ENCODE assay signal across 1 cellular context in the genomic region with DNA sequence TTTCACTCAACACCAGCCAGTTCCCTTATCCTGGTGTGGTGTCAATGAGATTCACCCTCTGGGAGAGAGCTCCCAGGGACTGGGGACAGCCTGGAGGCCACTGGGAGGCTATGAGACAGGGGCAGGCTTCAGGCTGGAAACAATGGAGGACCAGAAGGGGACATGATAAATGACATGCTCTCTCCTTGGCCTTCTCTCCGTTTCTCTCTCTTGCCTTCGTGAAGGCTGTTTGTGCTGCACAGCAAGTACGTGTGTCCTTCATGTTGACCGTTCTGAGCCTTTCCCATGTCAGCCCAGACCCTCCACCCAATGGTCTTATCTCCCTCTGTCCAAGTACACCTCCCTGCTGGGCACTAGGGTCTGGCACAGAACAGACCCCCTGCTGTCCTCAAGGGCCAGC.
A peak's percentile ranks its signal among the peaks of the same experiment; 100 is the strongest.
TF ChIP-seq lines count a peak whose summit lies in the region.

No MANE protein-coding gene starts in this region.

TF ChIP-seq in HepG2, 621 proteins besides CTCF, POLR2A, EP300 and RAD21:
- TF ChIP-seq, protein P1, sequence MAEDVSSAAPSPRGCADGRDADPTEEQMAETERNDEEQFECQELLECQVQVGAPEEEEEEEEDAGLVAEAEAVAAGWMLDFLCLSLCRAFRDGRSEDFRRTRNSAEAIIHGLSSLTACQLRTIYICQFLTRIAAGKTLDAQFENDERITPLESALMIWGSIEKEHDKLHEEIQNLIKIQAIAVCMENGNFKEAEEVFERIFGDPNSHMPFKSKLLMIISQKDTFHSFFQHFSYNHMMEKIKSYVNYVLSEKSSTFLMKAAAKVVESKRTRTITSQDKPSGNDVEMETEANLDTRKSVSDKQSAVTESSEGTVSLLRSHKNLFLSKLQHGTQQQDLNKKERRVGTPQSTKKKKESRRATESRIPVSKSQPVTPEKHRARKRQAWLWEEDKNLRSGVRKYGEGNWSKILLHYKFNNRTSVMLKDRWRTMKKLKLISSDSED (CRISPR knock-in tag; IDR thresholded peaks at IDR 0.05) = no peak
- TF ChIP-seq, protein P2, sequence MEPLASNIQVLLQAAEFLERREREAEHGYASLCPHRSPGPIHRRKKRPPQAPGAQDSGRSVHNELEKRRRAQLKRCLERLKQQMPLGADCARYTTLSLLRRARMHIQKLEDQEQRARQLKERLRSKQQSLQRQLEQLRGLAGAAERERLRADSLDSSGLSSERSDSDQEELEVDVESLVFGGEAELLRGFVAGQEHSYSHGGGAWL (CRISPR knock-in tag; IDR thresholded peaks at IDR 0.05) = no peak
- no peak for TF ChIP-seq SIN3A (IDR thresholded peaks at IDR 0.05; ENCODE audit: borderline replicate concordance, low read depth, low read length)
- TF ChIP-seq, protein P3, sequence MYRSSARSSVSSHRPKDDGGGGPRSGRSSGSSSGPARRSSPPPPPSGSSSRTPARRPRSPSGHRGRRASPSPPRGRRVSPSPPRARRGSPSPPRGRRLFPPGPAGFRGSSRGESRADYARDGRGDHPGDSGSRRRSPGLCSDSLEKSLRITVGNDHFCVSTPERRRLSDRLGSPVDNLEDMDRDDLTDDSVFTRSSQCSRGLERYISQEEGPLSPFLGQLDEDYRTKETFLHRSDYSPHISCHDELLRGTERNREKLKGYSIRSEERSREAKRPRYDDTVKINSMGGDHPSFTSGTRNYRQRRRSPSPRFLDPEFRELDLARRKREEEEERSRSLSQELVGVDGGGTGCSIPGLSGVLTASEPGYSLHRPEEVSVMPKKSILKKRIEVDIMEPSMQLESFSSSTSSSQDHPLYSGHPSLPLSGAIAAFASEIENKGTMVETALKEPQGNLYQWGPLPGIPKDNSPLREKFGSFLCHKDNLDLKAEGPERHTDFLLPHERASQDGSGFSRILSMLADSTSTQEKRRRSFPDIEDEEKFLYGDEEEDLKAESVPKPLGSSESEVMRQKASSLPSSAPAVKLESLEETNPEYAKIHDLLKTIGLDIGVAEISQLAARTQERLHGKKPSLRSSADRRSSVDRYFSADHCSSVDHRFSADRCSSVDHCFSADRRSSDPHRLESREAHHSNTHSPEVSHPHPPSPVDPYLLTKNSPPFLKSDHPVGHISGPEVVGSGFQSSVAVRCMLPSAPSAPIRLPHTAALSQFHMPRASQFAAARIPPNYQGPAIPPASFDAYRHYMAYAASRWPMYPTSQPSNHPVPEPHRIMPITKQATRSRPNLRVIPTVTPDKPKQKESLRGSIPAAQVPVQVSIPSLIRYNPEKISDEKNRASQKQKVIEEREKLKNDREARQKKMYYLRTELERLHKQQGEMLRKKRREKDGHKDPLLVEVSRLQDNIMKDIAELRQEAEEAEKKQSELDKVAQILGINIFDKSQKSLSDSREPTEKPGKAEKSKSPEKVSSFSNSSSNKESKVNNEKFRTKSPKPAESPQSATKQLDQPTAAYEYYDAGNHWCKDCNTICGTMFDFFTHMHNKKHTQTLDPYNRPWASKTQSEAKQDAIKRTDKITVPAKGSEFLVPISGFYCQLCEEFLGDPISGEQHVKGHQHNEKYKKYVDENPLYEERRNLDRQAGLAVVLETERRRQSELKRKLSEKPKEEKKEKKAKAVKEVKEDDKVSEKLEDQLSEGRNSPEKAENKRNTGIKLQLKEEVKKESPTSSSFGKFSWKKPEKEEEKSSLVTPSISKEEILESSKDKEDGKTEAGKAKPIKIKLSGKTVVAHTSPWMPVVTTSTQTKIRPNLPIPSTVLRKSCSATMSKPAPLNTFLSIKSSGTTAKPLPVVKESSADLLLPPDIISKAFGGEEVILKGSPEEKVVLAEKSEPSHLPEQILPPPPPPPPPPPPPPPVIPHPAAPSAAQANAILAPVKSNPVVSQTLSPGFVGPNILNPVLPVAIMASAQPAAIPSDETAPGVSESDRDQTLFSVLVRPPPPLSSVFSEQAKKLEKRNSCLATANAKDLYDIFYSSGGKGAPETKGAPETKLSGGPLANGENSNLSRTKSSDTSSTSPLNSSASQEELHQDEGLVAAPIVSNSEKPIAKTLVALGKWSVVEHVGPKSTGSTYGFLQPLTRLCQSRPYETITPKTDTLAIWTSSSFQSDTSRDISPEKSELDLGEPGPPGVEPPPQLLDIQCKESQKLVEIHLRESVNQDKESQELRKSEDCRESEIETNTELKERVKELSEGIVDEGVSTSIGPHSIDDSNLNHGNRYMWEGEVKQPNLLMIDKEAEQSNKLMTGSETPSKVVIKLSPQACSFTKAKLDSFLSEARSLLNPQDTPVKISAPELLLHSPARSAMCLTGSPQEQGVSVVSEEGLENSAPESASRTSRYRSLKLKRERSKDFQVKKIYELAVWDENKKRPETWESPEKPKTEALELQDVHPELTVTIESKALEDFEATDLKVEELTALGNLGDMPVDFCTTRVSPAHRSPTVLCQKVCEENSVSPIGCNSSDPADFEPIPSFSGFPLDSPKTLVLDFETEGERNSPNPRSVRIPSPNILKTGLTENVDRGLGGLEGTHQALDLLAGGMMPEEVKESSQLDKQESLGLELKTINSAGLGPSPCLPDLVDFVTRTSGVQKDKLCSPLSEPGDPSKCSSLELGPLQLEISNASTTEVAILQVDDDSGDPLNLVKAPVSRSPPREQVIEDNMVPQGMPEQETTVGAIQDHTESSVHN (CRISPR knock-in tag; IDR thresholded peaks at IDR 0.05) = no peak
- TF ChIP-seq ELF4 (CRISPR knock-in tag; IDR thresholded peaks at IDR 0.05; ENCODE audit: borderline replicate concordance) = no peak
- TF ChIP-seq TSC22D2 (CRISPR knock-in tag; IDR thresholded peaks at IDR 0.05; ENCODE audit: borderline replicate concordance) = no peak
- TF ChIP-seq, protein P4, sequence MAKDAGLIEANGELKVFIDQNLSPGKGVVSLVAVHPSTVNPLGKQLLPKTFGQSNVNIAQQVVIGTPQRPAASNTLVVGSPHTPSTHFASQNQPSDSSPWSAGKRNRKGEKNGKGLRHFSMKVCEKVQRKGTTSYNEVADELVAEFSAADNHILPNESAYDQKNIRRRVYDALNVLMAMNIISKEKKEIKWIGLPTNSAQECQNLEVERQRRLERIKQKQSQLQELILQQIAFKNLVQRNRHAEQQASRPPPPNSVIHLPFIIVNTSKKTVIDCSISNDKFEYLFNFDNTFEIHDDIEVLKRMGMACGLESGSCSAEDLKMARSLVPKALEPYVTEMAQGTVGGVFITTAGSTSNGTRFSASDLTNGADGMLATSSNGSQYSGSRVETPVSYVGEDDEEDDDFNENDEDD (CRISPR knock-in tag; IDR thresholded peaks at IDR 0.05; ENCODE audit: borderline replicate concordance) = no peak
- no peak for TF ChIP-seq ZSCAN12 (CRISPR knock-in tag; IDR thresholded peaks at IDR 0.05)
- TF ChIP-seq ZNF10 (CRISPR knock-in tag; IDR thresholded peaks at IDR 0.05; ENCODE audit: borderline replicate concordance, low read depth) = no peak
- TF ChIP-seq, protein P5, sequence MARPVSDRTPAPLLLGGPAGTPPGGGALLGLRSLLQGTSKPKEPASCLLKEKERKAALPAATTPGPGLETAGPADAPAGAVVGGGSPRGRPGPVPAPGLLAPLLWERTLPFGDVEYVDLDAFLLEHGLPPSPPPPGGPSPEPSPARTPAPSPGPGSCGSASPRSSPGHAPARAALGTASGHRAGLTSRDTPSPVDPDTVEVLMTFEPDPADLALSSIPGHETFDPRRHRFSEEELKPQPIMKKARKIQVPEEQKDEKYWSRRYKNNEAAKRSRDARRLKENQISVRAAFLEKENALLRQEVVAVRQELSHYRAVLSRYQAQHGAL (CRISPR knock-in tag; IDR thresholded peaks at IDR 0.05; ENCODE audit: not compliant biosample characterization) = no peak
- TF ChIP-seq ONECUT2 (CRISPR knock-in tag; IDR thresholded peaks at IDR 0.05) = no peak
- TF ChIP-seq SRSF9 (IDR thresholded peaks at IDR 0.05; ENCODE audit: borderline replicate concordance, insufficient read depth, low read depth, low read length, poor library complexity, severe bottlenecking) = no peak
- TF ChIP-seq ZNF30 (CRISPR knock-in tag; IDR thresholded peaks at IDR 0.05) = no peak
- TF ChIP-seq, protein P6, sequence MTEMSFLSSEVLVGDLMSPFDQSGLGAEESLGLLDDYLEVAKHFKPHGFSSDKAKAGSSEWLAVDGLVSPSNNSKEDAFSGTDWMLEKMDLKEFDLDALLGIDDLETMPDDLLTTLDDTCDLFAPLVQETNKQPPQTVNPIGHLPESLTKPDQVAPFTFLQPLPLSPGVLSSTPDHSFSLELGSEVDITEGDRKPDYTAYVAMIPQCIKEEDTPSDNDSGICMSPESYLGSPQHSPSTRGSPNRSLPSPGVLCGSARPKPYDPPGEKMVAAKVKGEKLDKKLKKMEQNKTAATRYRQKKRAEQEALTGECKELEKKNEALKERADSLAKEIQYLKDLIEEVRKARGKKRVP (CRISPR knock-in tag; IDR thresholded peaks at IDR 0.05) = no peak
- TF ChIP-seq SOX6 (IDR thresholded peaks at IDR 0.05) = no peak
- TF ChIP-seq SOX6 (CRISPR knock-in tag; IDR thresholded peaks at IDR 0.05) = no peak
- TF ChIP-seq, protein P7, sequence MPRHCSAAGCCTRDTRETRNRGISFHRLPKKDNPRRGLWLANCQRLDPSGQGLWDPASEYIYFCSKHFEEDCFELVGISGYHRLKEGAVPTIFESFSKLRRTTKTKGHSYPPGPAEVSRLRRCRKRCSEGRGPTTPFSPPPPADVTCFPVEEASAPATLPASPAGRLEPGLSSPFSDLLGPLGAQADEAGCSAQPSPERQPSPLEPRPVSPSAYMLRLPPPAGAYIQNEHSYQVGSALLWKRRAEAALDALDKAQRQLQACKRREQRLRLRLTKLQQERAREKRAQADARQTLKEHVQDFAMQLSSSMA (CRISPR knock-in tag; IDR thresholded peaks at IDR 0.05) = peak; percentile 22; the same call in 1 of the 2 replicates
- TF ChIP-seq CHCHD3 (CRISPR knock-in tag; IDR thresholded peaks at IDR 0.05) = 0 out of 2 replicates have a peak, but pooled peaks have one; percentile 36
- TF ChIP-seq, protein P8, sequence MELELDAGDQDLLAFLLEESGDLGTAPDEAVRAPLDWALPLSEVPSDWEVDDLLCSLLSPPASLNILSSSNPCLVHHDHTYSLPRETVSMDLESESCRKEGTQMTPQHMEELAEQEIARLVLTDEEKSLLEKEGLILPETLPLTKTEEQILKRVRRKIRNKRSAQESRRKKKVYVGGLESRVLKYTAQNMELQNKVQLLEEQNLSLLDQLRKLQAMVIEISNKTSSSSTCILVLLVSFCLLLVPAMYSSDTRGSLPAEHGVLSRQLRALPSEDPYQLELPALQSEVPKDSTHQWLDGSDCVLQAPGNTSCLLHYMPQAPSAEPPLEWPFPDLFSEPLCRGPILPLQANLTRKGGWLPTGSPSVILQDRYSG (CRISPR knock-in tag; IDR thresholded peaks at IDR 0.05) = no peak
- no peak for TF ChIP-seq CBX1 (IDR thresholded peaks at IDR 0.05; ENCODE audit: low read depth)
- TF ChIP-seq TOE1 (CRISPR knock-in tag; IDR thresholded peaks at IDR 0.05) = no peak
- TF ChIP-seq ZBTB3 (CRISPR knock-in tag; IDR thresholded peaks at IDR 0.05; ENCODE audit: borderline replicate concordance, low read depth) = no peak
- TF ChIP-seq MAZ (IDR thresholded peaks at IDR 0.05; ENCODE audit: borderline replicate concordance, low read depth, low read length) = no peak
- no peak for TF ChIP-seq MAZ (CRISPR knock-in tag; IDR thresholded peaks at IDR 0.05; ENCODE audit: low read depth)
- TF ChIP-seq, protein P9, sequence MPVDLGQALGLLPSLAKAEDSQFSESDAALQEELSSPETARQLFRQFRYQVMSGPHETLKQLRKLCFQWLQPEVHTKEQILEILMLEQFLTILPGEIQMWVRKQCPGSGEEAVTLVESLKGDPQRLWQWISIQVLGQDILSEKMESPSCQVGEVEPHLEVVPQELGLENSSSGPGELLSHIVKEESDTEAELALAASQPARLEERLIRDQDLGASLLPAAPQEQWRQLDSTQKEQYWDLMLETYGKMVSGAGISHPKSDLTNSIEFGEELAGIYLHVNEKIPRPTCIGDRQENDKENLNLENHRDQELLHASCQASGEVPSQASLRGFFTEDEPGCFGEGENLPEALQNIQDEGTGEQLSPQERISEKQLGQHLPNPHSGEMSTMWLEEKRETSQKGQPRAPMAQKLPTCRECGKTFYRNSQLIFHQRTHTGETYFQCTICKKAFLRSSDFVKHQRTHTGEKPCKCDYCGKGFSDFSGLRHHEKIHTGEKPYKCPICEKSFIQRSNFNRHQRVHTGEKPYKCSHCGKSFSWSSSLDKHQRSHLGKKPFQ (CRISPR knock-in tag; IDR thresholded peaks at IDR 0.05; ENCODE audit: insufficient replicate concordance) = no peak
- no peak for TF ChIP-seq ZC3H4 (CRISPR knock-in tag; IDR thresholded peaks at IDR 0.05; ENCODE audit: borderline replicate concordance)
- peak; percentile 67; the same call in 1 of the 2 replicates for TF ChIP-seq ZC3H13 (CRISPR knock-in tag; IDR thresholded peaks at IDR 0.05)
- no peak for TF ChIP-seq ZNF782 (CRISPR knock-in tag; IDR thresholded peaks at IDR 0.05; ENCODE audit: borderline replicate concordance)
- 0 out of 2 replicates have a peak, but pooled peaks have one; percentile 14 for TF ChIP-seq SRY (CRISPR knock-in tag; IDR thresholded peaks at IDR 0.05)
- no peak for TF ChIP-seq FOXK1 (CRISPR knock-in tag; IDR thresholded peaks at IDR 0.05; ENCODE audit: borderline replicate concordance, low read depth)
- no peak for TF ChIP-seq RBM22 (optimal IDR thresholded peaks at IDR 0.05; ENCODE audit: low read length)
- no peak for TF ChIP-seq ZNF441 (CRISPR knock-in tag; IDR thresholded peaks at IDR 0.05; ENCODE audit: borderline replicate concordance)
- no peak for TF ChIP-seq TAF1 (CRISPR knock-in tag; IDR thresholded peaks at IDR 0.05)
- no peak for TF ChIP-seq SYNCRIP (IDR thresholded peaks at IDR 0.05; ENCODE audit: insufficient read depth, low read depth, low read length)
- TF ChIP-seq KMT2B (CRISPR knock-in tag; IDR thresholded peaks at IDR 0.05) = 0 out of 2 replicates have a peak, but pooled peaks have one; percentile 7
- no peak for TF ChIP-seq HDAC1 (CRISPR knock-in tag; IDR thresholded peaks at IDR 0.05)
